In genomic region chr4:56863441-56864129, GRCh38 we compare ENCODE assay signal across 13 cellular contexts. TPM values are rescaled to one million over a fixed set of nuclear protein-coding genes. Genes with fewer than 3 reads are reported as not detected.
DNase-seq lines count a peak whose midpoint lies in the region; ATAC-seq and TF ChIP-seq lines count a peak whose summit lies in the region.
"Had no signal": no experiment of that assay in that cellular context is flagged by ENCODE, and none has a peak within 500 bp of the region (broad histone marks: within the 10 kb centered on the region; RNA-seq: fewer than 3 reads in every experiment).

No MANE protein-coding gene starts in this region.

- no peak overlapping the region for H3K27ac ChIP-seq in foreskin keratinocyte

- ATAC-seq in GM18868 (IDR thresholded peaks at IDR 0.05; ENCODE audit: unreplicated experiment) (peak; percentile 44), HG02759 (IDR thresholded peaks at IDR 0.05; ENCODE audit: unreplicated experiment) (peak; percentile 46), foreskin keratinocyte (peak; percentile 88), omental fat pad (ENCODE audit: low FRiP score) (no peak)

- no peaks in the 10 kb centered on the region for H3K4me1 ChIP-seq in foreskin keratinocyte

- peak; percentile 87 for DNase-seq in NOMO-1 treated with dmso at 0.1 percent for 144 hours (lab: John Stamatoyannopoulos, UW; ENCODE audit: unreplicated experiment)
- DNase-seq in foreskin keratinocyte, result peak; percentile 63 to 73
- no peak for DNase-seq in NCI-H748 (lab: John Stamatoyannopoulos, UW; ENCODE audit: unreplicated experiment)
- no peak for DNase-seq in HuH-7.5 (ENCODE audit: low spot score)
- no peak for DNase-seq in omental fat pad (ENCODE audit: low spot score)
- DNase-seq: activated CD4-positive, alpha-beta T cell treated with anti-CD3 and anti-CD28 coated beads, Interleukin-2, amount 50 U/mL, for 4 hours; anterior cingulate cortex; Calu3; naive B cell; SK-N-SH had no signal

- no peaks in the 10 kb centered on the region for H3K27me3 ChIP-seq in foreskin keratinocyte

- TF ChIP-seq CTCF in foreskin keratinocyte (conservative IDR thresholded peaks at IDR 0.05) (no peak), omental fat pad (IDR thresholded peaks at IDR 0.05) (no peak)

RNA-seq across cellular contexts. Expression of gene SPINK2, which starts 42.1 kb away (rescaled TPM):
- total RNA-seq in foreskin keratinocyte, result not detected in 2 replicates
- not detected in 2 replicates for polyA plus RNA-seq in foreskin keratinocyte
- 1 to 10 TPM in 1 of 4 donors, not detected in 3; 5.7 TPM for total RNA-seq in omental fat pad
- total RNA-seq: Calu3, epithelial cell of proximal tubule had no signal
- polyA plus RNA-seq: SK-N-SH had no signal

RNA-seq across cellular contexts. Expression of gene REST, which starts 44.1 kb away (rescaled TPM):
- total RNA-seq in foreskin keratinocyte (30.4 and 35.4 TPM in 2 replicates), omental fat pad (10 to 100 TPM; 20.7 to 35.5 (median 29.0) TPM)
- polyA plus RNA-seq in foreskin keratinocyte, result 4.4 TPM in 2 replicates

Comparison
In these comparisons a context has a peak if more than half of its experiments do, and no peak if none do; other contexts are left out.
1. DNase-seq: peak in NOMO-1 treated with dmso at 0.1 percent for 144 hours (single experiment) and foreskin keratinocyte (2 of 2); none in NCI-H748 (single experiment), HuH-7.5 (single experiment) and omental fat pad (single experiment).